Comparison of ENCODE assay signal across 12 cellular contexts in the genomic region with DNA sequence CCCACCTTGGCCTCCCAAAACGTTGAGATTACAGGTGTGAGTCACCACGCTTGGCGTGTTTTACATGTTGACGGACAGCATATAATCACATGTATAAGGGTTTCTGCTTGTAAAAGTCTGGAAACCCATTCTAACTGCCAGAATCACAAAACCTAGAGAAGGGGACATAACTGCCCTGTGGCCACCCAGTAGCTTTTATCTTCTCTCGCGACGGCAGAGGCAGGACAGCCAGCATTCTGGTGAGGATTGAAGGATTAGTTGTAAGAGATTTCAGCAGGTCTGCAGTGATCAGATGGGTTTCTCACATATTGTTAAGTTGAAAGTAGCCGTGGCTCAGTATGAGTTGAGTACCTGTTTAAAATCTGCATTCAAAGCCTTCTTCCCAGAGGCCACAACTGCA. TPM values are rescaled to one million over a fixed set of nuclear protein-coding genes. Genes with fewer than 3 reads are reported as not detected.
DNase-seq lines count a peak whose midpoint lies in the region; ATAC-seq, FAIRE-seq and TF ChIP-seq lines count a peak whose summit lies in the region.
"Not testable (repeated sequence)": the region's sequence is repeated elsewhere in the genome, so short reads cannot be mapped to it uniquely, and the experiment has no call there.
"Had no signal": no experiment of that assay in that cellular context is flagged by ENCODE, and none has a peak within 500 bp of the region (broad histone marks: within the 10 kb centered on the region; RNA-seq: fewer than 3 reads in every experiment).

No MANE protein-coding gene starts in this region.

- TF ChIP-seq RAD21 in GM12878 (IDR thresholded peaks at IDR 0.05; ENCODE audit: insufficient read depth, low read depth, low read length) = not testable (repeated sequence)

- in situ Hi-C loops in GM12878 (cut with MboI) = not testable (repeated sequence)

- POLR2A ChIA-PET in GM12878 (lab: Charles Lee) = not testable (repeated sequence)

- dilution Hi-C loops in keratinocyte (cut with MboI; ENCODE audit: extremely low pct_ligation_motif_present, low sequenced_read_pairs) = not testable (repeated sequence)

- not testable (repeated sequence) for TF ChIP-seq CTCF in GM12878 (IDR thresholded peaks at IDR 0.05 in 2 of 3, conservative IDR thresholded peaks at IDR 0.05 in 1 of 3; ENCODE audit: control insufficient read depth in 2 of 3, extremely low read depth in 1 of 3, insufficient read depth in 1 of 3, low read depth in 3 of 3, low read length in 3 of 3); coronary artery (IDR thresholded peaks at IDR 0.05); keratinocyte (optimal IDR thresholded peaks at IDR 0.05 in 1 of 3, IDR thresholded peaks at IDR 0.05 in 1 of 3, conservative IDR thresholded peaks at IDR 0.05 in 1 of 3; ENCODE audit: extremely low read depth in 1 of 3, insufficient read depth in 2 of 3, low read length in 3 of 3)

- CTCF ChIA-PET in GM12878 (lab: Yijun Ruan, JAX) = not testable (repeated sequence)

- not testable (repeated sequence) for ATAC-seq in GM12878

- BruUV-seq in GM12878 (replicated peaks; lab: Mats Ljungman, UMichigan) = TSS peak; percentile 36

- H3K9ac ChIP-seq in GM12878 (ENCODE audit: control insufficient read depth, insufficient read depth, low read length) = not testable (repeated sequence)
- peak overlapping the region; percentile 52 for H3K9ac ChIP-seq in keratinocyte (ENCODE audit: control insufficient read depth, extremely low read depth, insufficient read depth, low read length)

- H3K9me1 ChIP-seq in keratinocyte (ENCODE audit: control insufficient read depth, extremely low read depth, insufficient read depth, low read length) = not testable (repeated sequence)

- not testable (repeated sequence) for DNase-seq in GM12878 (ENCODE audit: low read depth, low spot score); keratinocyte (ENCODE audit: low read depth, low spot score)
- peak; percentile 19 for DNase-seq in coronary artery (ENCODE audit: low spot score)
- peak; percentile 62 for DNase-seq in mesenteric fat pad (ENCODE audit: low spot score)

- not testable (repeated sequence) for H3K4me2 ChIP-seq in GM12878 (ENCODE audit: control insufficient read depth, insufficient read depth); keratinocyte (ENCODE audit: control insufficient read depth, extremely low read depth, insufficient read depth, low read depth, low read length)

- TF ChIP-seq EP300 in GM12878 (IDR thresholded peaks at IDR 0.05; ENCODE audit: borderline replicate concordance in 1 of 2, control insufficient read depth in 1 of 2, low read depth in 2 of 2, low read length in 2 of 2) = not testable (repeated sequence)

- SMC1A ChIA-PET in GM12878 (lab: Charles Lee; ENCODE audit: uncharacterized antibody, unreplicated experiment) = not testable (repeated sequence)

- not testable (repeated sequence) for H2AFZ ChIP-seq in GM12878 (ENCODE audit: control insufficient read depth, low read depth, low read length); keratinocyte (ENCODE audit: control insufficient read depth, low read length)

- H3K4me1 ChIP-seq in GM12878 (ENCODE audit: control insufficient read depth, insufficient read depth, low read length) = not testable (repeated sequence)
- peaks cover 14% of the 10 kb centered on the region for H3K4me1 ChIP-seq in keratinocyte (ENCODE audit: control insufficient read depth, extremely low read depth, insufficient read depth, low read length)

- H3K9me3 ChIP-seq in GM12878 (replicated peaks; ENCODE audit: control insufficient read depth, insufficient read depth, low read length); keratinocyte (ENCODE audit: control insufficient read depth, low read depth, low read length): not testable (repeated sequence)

- H3K36me3 ChIP-seq in GM12878 (ENCODE audit: control insufficient read depth in 2 of 2, insufficient read depth in 2 of 2, low read length in 1 of 2); keratinocyte (ENCODE audit: control insufficient read depth in 2 of 2, extremely low read depth in 1 of 2, insufficient read depth in 2 of 2, low read length in 2 of 2): not testable (repeated sequence)

- H3K4me3 ChIP-seq in GM12878; coronary artery; keratinocyte (ENCODE audit: control insufficient read depth in 2 of 3, extremely low read depth in 1 of 3, insufficient read depth in 2 of 3, low read depth in 1 of 3, low read length in 3 of 3): not testable (repeated sequence)

- H3K27me3 ChIP-seq in GM12878 (replicated peaks in 1 of 2; ENCODE audit: control insufficient read depth in 2 of 2, insufficient read depth in 2 of 2, low read length in 1 of 2); keratinocyte (ENCODE audit: control insufficient read depth, extremely low read depth, insufficient read depth, low read length): not testable (repeated sequence)

- not testable (repeated sequence) for H3K79me2 ChIP-seq in GM12878 (ENCODE audit: control insufficient read depth, insufficient read depth, low read length); keratinocyte (ENCODE audit: control insufficient read depth, insufficient read depth, low read length)

- not testable (repeated sequence) for H4K20me1 ChIP-seq in GM12878 (ENCODE audit: control insufficient read depth, insufficient read depth); keratinocyte (ENCODE audit: control insufficient read depth, extremely low read depth, insufficient read depth, low read length)

- WGBS in GM12878 (ENCODE audit: insufficient coverage, insufficient replicate concordance, low lambda C conversion rate, missing lambda C conversion rate) = 99% methylated on average over 5 of the region's 8 CpGs

- FAIRE-seq in GM12878 (lab: Jason Lieb, UNC) = peak; percentile 35
- not testable (repeated sequence) for FAIRE-seq in keratinocyte (lab: Jason Lieb, UNC)

- H3K27ac ChIP-seq in GM12878 (ENCODE audit: control insufficient read depth, insufficient read depth); coronary artery: not testable (repeated sequence)
- peak overlapping the region; percentile 74 for H3K27ac ChIP-seq in keratinocyte (ENCODE audit: control insufficient read depth, insufficient read depth, low read length)

- RAD21 ChIA-PET in GM12878 (lab: Charles Lee; ENCODE audit: unreplicated experiment) = not testable (repeated sequence)

- intact Hi-C loops in GM12878 (cut with micrococcal nuclease; ENCODE audit: unreplicated experiment) = not testable (repeated sequence)

- TF ChIP-seq POLR2A in GM12878 (IDR thresholded peaks at IDR 0.05; ENCODE audit: low read depth, low read length) = not testable (repeated sequence)

RNA-seq across cellular contexts. Expression of gene SPDYE17, which starts 59.8 kb away (rescaled TPM):
- total RNA-seq in GM12878 (2013; cell fraction: nucleolus; rRNA removed) = not detected in 2 replicates
- not detected in 2 replicates for total RNA-seq in GM12878 (2014; rRNA removed)
- total RNA-seq in GM12878 (2014; rRNA removed; fragmentation: Illumina TruSeq; extraction: Trizol) = not detected in 2 replicates
- not detected in 2 replicates for total RNA-seq in GM12878 (2021)
- not detected for polyA plus RNA-seq in GM12878 (2011; ENCODE audit: low read depth)
- not detected in 2 replicates for polyA plus RNA-seq in GM12878 (2011; rRNA removed)
- not detected in 2 replicates for polyA plus RNA-seq in GM12878 (2011; cell fraction: cytosol; rRNA removed)
- polyA plus RNA-seq in GM12878 (2011; cell fraction: nucleus; rRNA removed) = not detected in 2 replicates
- not detected in 2 replicates for polyA plus RNA-seq in GM12878 (2012)
- polyA plus RNA-seq in GM12878 (2014; fragmentation: Illumina TruSeq; extraction: Trizol) = not detected in 2 replicates
- not detected for polyA plus RNA-seq in GM12878 (2014; fragmentation: Nextera tagmentation; extraction: Ambion mirVana)
- polyA plus RNA-seq in GM12878 (2014; rRNA removed) = not detected in 2 replicates
- not detected for polyA plus RNA-seq in GM12878 (2016; fragmentation: Nextera tagmentation; extraction: Ambion mirVana)
- not detected in 2 replicates for polyA minus RNA-seq in GM12878 (2011; rRNA and poly(A)+ RNA removed)
- not detected in 2 replicates for polyA minus RNA-seq in GM12878 (2011; cell fraction: cytosol; rRNA and poly(A)+ RNA removed)
- not detected in 2 replicates for polyA minus RNA-seq in GM12878 (2011; cell fraction: nucleus; rRNA and poly(A)+ RNA removed)
- polyA plus RNA-seq in keratinocyte = not detected in 3 replicates
- not detected for polyA plus RNA-seq in keratinocyte (2011; ENCODE audit: low read depth)
- polyA plus RNA-seq in keratinocyte (2011; cell fraction: cytosol; rRNA removed) = not detected in 2 replicates
- polyA plus RNA-seq in keratinocyte (2011; cell fraction: nucleus; rRNA removed) = not detected in 2 replicates
- polyA plus RNA-seq in keratinocyte (2012; ENCODE audit: low replicate concordance) = not detected in 2 replicates
- polyA minus RNA-seq in keratinocyte = not detected in 3 replicates
- polyA minus RNA-seq in keratinocyte (2011; cell fraction: cytosol; rRNA and poly(A)+ RNA removed) = not detected
- polyA minus RNA-seq in keratinocyte (2011; cell fraction: nucleus; rRNA and poly(A)+ RNA removed) = not detected in 2 replicates
- not detected for total RNA-seq in mesenteric fat pad
- total RNA-seq: A673; CD4-positive, alpha-beta memory T cell; CD4-positive, CD25-positive, alpha-beta regulatory T cell; CD8-positive, alpha-beta memory T cell; Daoy; G401 had no signal
- polyA plus RNA-seq: AG04450; CD14-positive monocyte; CD4-positive, alpha-beta memory T cell; CD4-positive, CD25-positive, alpha-beta regulatory T cell; CD8-positive, alpha-beta memory T cell had no signal
